21 cellular contexts compared by ENCODE assay signal in the genomic region with DNA sequence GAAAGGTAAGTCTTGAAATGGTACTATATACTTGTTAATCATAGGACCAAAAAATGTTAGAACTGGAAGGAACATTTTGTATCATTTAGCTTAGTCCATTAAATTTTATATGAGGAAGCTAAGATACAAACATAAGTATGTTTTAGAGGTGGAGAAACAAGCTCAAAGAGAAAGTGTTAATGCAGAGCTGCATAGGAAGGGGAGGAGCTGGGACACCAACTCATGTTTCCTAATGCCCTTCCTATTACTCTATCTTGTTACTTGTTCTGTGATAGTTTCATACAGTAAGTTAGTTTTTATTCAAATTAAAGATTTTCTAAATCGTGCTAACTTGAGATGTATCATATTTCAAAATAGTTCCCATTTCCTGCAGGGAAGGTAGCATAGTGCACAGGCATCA. TPM values are rescaled to one million over a fixed set of nuclear protein-coding genes. Genes with fewer than 3 reads are reported as not detected.
DNase-seq lines count a peak whose midpoint lies in the region; ATAC-seq, FAIRE-seq and TF ChIP-seq lines count a peak whose summit lies in the region.
"Had no signal": no experiment of that assay in that cellular context is flagged by ENCODE, and none has a peak within 500 bp of the region (broad histone marks: within the 10 kb centered on the region; RNA-seq: fewer than 3 reads in every experiment).

No MANE protein-coding gene starts in this region.

- POLR2A ChIA-PET in activated naive CD8-positive, alpha-beta T cell treated with anti-CD3 and anti-CD28 coated beads, Interleukin-2, amount 10 ng/mL, durations not matched to agents 7 days and 5 days (lab: Charles Lee): no interaction called here
- POLR2A ChIA-PET in endothelial cell of umbilical vein (lab: Charles Lee): no interaction called here

- H4K20me1 ChIP-seq in Loucy (ENCODE audit: insufficient read depth, low read length, poor library complexity, severe bottlenecking): no peaks in the 10 kb centered on the region
- no peaks in the 10 kb centered on the region for H4K20me1 ChIP-seq in endothelial cell of umbilical vein (replicated peaks; ENCODE audit: control insufficient read depth, extremely low read depth, insufficient read depth, low read length)

- BruUV-seq in endothelial cell of umbilical vein (replicated peaks; lab: Mats Ljungman, UMichigan): no TSS peak

- no peaks in the 10 kb centered on the region for H3K9me3 Mint-ChIP-seq in activated naive CD8-positive, alpha-beta T cell treated with anti-CD3 and anti-CD28 coated beads, Interleukin-2, amount 10 ng/mL, durations not matched to agents 7 days and 5 days
- no peaks in the 10 kb centered on the region for H3K9me3 Mint-ChIP-seq in activated naive CD8-positive, alpha-beta T cell treated with anti-CD3 and anti-CD28 coated beads for 36 hours
- H3K9me3 Mint-ChIP-seq: CD4-positive, CD25-positive, alpha-beta regulatory T cell had no signal

- dilution Hi-C loops in endothelial cell of umbilical vein (cut with MboI; ENCODE audit: extremely low pct_ligation_motif_present, low sequenced_read_pairs): no loop called here

- no peak for ATAC-seq in activated naive CD8-positive, alpha-beta T cell treated with anti-CD3 and anti-CD28 coated beads, Interleukin-2, amount 10 ng/mL, durations not matched to agents 7 days and 5 days (ENCODE audit: low read depth)
- ATAC-seq in HG02973 (IDR thresholded peaks at IDR 0.05; ENCODE audit: unreplicated experiment): no peak
- ATAC-seq in GM19351 (IDR thresholded peaks at IDR 0.05; ENCODE audit: unreplicated experiment): no peak
- ATAC-seq: T-helper 17 cell had no signal

- no peaks in the 10 kb centered on the region for H3K79me2 ChIP-seq in Loucy (ENCODE audit: insufficient read depth, low read length)
- H3K79me2 ChIP-seq in endothelial cell of umbilical vein (ENCODE audit: control insufficient read depth, insufficient read depth, low read length): no peaks in the 10 kb centered on the region

- DNase-seq in activated naive CD8-positive, alpha-beta T cell treated with anti-CD3 and anti-CD28 coated beads, Interleukin-2, amount 10 ng/mL, durations not matched to agents 7 days and 5 days: no peak
- no peak for DNase-seq in activated naive CD8-positive, alpha-beta T cell treated with anti-CD3 and anti-CD28 coated beads for 36 hours
- DNase-seq in endothelial cell of umbilical vein (ENCODE audit: low read depth, low spot score) (peak; percentile 46), RKO (ENCODE audit: low spot score) (no peak), mucosa of gallbladder (ENCODE audit: low spot score) (no peak)
- DNase-seq: BE2C; CD4-positive, CD25-positive, alpha-beta regulatory T cell; DND-41; GOT3; NCI-H1092; NCI-H1436; NCI-H187 treated with DMSO at 0.1 percent for 48 hours; NCI-H2107; NCI-H446 treated with DMSO at 0.1 percent for 48 hours; NCI-H526 treated with DMSO at 0.1 percent for 48 hours; SW 1271; T-helper 17 cell had no signal

- H3K4me2 ChIP-seq in Loucy (ENCODE audit: low read depth, low read length, poor library complexity, severe bottlenecking): peak overlapping the region; percentile 69
- no peak overlapping the region for H3K4me2 ChIP-seq in endothelial cell of umbilical vein (ENCODE audit: insufficient read depth, low read length)

- intact Hi-C loops in endothelial cell of umbilical vein (cut with micrococcal nuclease): loop anchor here (10.0 kb wide), 1 partner anchor 1126 kb away; a partner anchor contains a TSS

- H3K4me3 Mint-ChIP-seq in activated naive CD8-positive, alpha-beta T cell treated with anti-CD3 and anti-CD28 coated beads, Interleukin-2, amount 10 ng/mL, durations not matched to agents 7 days and 5 days: peak overlapping the region; percentile 22
- no peak overlapping the region for H3K4me3 Mint-ChIP-seq in activated naive CD8-positive, alpha-beta T cell treated with anti-CD3 and anti-CD28 coated beads for 36 hours
- H3K4me3 Mint-ChIP-seq: T-helper 17 cell had no signal

- CTCF ChIA-PET in endothelial cell of umbilical vein (lab: Charles Lee): interaction anchor here (0.9 to 1.9 kb wide), 16 partner anchors 9 to 458 kb away, joined by 3 to 14 read pairs (median 6); a partner anchor contains a TSS

- H3K9me2 ChIP-seq in Loucy (replicated peaks; ENCODE audit: low read depth, low read length): no peaks in the 10 kb centered on the region

- H3K9ac ChIP-seq in Loucy (ENCODE audit: low read depth, low read length, poor library complexity, severe bottlenecking): peak overlapping the region; percentile 47
- H3K9ac ChIP-seq in endothelial cell of umbilical vein (replicated peaks; ENCODE audit: extremely low read depth, insufficient read depth, low read length): no peak overlapping the region

- no peaks in the 10 kb centered on the region for H3K27me3 Mint-ChIP-seq in activated naive CD8-positive, alpha-beta T cell treated with anti-CD3 and anti-CD28 coated beads, Interleukin-2, amount 10 ng/mL, durations not matched to agents 7 days and 5 days
- H3K27me3 Mint-ChIP-seq in activated naive CD8-positive, alpha-beta T cell treated with anti-CD3 and anti-CD28 coated beads for 36 hours: no peaks in the 10 kb centered on the region
- H3K27me3 Mint-ChIP-seq: CD4-positive, CD25-positive, alpha-beta regulatory T cell; T-helper 17 cell had no signal

- peak overlapping the region; percentile 57 for H3K4me3 ChIP-seq in Loucy (ENCODE audit: low read length, poor library complexity, severe bottlenecking)
- H3K4me3 ChIP-seq in endothelial cell of umbilical vein (replicated peaks in 1 of 3; ENCODE audit: insufficient read depth in 1 of 3, low read depth in 1 of 3, low read length in 3 of 3): no peak overlapping the region

- no peaks in the 10 kb centered on the region for H3K9me1 ChIP-seq in endothelial cell of umbilical vein (replicated peaks; ENCODE audit: control insufficient read depth, extremely low read depth, insufficient read depth, low read length)

- H3K27me3 ChIP-seq in Loucy (ENCODE audit: insufficient read depth, low read length, poor library complexity, severe bottlenecking): no peaks in the 10 kb centered on the region
- H3K27me3 ChIP-seq in endothelial cell of umbilical vein (ENCODE audit: control insufficient read depth in 2 of 2, insufficient read depth in 2 of 2, low read length in 2 of 2): no peaks in the 10 kb centered on the region
- H3K27me3 ChIP-seq: BE2C had no signal

- H3K4me1 Mint-ChIP-seq in activated naive CD8-positive, alpha-beta T cell treated with anti-CD3 and anti-CD28 coated beads, Interleukin-2, amount 10 ng/mL, durations not matched to agents 7 days and 5 days: peaks cover 4% of the 10 kb centered on the region
- peaks cover 7% of the 10 kb centered on the region for H3K4me1 Mint-ChIP-seq in activated naive CD8-positive, alpha-beta T cell treated with anti-CD3 and anti-CD28 coated beads for 36 hours

- no peak overlapping the region for H3K27ac ChIP-seq in endothelial cell of umbilical vein (ENCODE audit: insufficient read depth, low read depth, low read length)

- H3F3A ChIP-seq in Loucy (ENCODE audit: low read depth): no peaks in the 10 kb centered on the region

- no peak overlapping the region for H2AFZ ChIP-seq in Loucy (ENCODE audit: low read length)
- no peak overlapping the region for H2AFZ ChIP-seq in endothelial cell of umbilical vein (ENCODE audit: low read depth, low read length)

- H3K9me3 ChIP-seq in Loucy (ENCODE audit: insufficient read depth, low read depth, low read length) (no peaks in the 10 kb centered on the region), endothelial cell of umbilical vein (replicated peaks; ENCODE audit: control insufficient read depth, insufficient read depth, low read length) (no peaks in the 10 kb centered on the region)
- H3K9me3 ChIP-seq: BE2C had no signal

- TF ChIP-seq POLR2A in endothelial cell of umbilical vein (IDR thresholded peaks at IDR 0.05; ENCODE audit: low read depth, low read length): no peak

- H3K27ac Mint-ChIP-seq in activated naive CD8-positive, alpha-beta T cell treated with anti-CD3 and anti-CD28 coated beads, Interleukin-2, amount 10 ng/mL, durations not matched to agents 7 days and 5 days: no peak overlapping the region
- no peak overlapping the region for H3K27ac Mint-ChIP-seq in activated naive CD8-positive, alpha-beta T cell treated with anti-CD3 and anti-CD28 coated beads for 36 hours
- H3K27ac Mint-ChIP-seq: T-helper 17 cell had no signal

- peaks cover 23% of the 10 kb centered on the region for H3K36me3 Mint-ChIP-seq in activated naive CD8-positive, alpha-beta T cell treated with anti-CD3 and anti-CD28 coated beads, Interleukin-2, amount 10 ng/mL, durations not matched to agents 7 days and 5 days
- H3K36me3 Mint-ChIP-seq in activated naive CD8-positive, alpha-beta T cell treated with anti-CD3 and anti-CD28 coated beads for 36 hours: peaks cover 13% of the 10 kb centered on the region

- TF ChIP-seq CTCF in Loucy (conservative IDR thresholded peaks at IDR 0.05; ENCODE audit: low read length): no peak
- TF ChIP-seq CTCF in endothelial cell of umbilical vein (IDR thresholded peaks at IDR 0.05; ENCODE audit: extremely low read depth in 1 of 2, insufficient read depth in 1 of 2, low read depth in 1 of 2, low read length in 2 of 2): no peak

- FAIRE-seq in endothelial cell of umbilical vein (lab: Jason Lieb, UNC): no peak
- FAIRE-seq: GM12892 had no signal

- peaks cover 9% of the 10 kb centered on the region for H3K4me1 ChIP-seq in Loucy (ENCODE audit: insufficient read depth, low read length, poor library complexity, severe bottlenecking)
- peaks cover 18% of the 10 kb centered on the region for H3K4me1 ChIP-seq in endothelial cell of umbilical vein (ENCODE audit: control insufficient read depth, extremely low read depth, insufficient read depth, low read length)
- H3K4me1 ChIP-seq: BE2C had no signal

- H3K36me3 ChIP-seq in Loucy (ENCODE audit: insufficient read depth, low read length) (peaks cover 23% of the 10 kb centered on the region; the same call in 1 of the 2 replicates), endothelial cell of umbilical vein (ENCODE audit: control insufficient read depth in 2 of 2, extremely low read depth in 1 of 2, insufficient read depth in 2 of 2, low read length in 2 of 2) (peaks cover 4 to 14% of the 10 kb centered on the region in 2 experiments)
- H3K36me3 ChIP-seq: BE2C had no signal

RNA-seq across cellular contexts. Expression of a gene that starts 7.4 kb away (rescaled TPM):
- 10 to 100 TPM; 16.4 to 18.1 TPM for total RNA-seq in activated naive CD8-positive, alpha-beta T cell treated with anti-CD3 and anti-CD28 coated beads, Interleukin-2, amount 10 ng/mL, durations not matched to agents 7 days and 5 days
- 10 to 100 TPM; 15.2 to 17.4 TPM for total RNA-seq in activated naive CD8-positive, alpha-beta T cell treated with anti-CD3 and anti-CD28 coated beads for 36 hours
- total RNA-seq in endothelial cell of umbilical vein: 25.1 and 25.6 TPM in 2 replicates
- 27.7 and 40.1 TPM in 2 replicates for polyA plus RNA-seq in endothelial cell of umbilical vein
- 19.3 and 19.5 TPM in 2 replicates for polyA plus RNA-seq in endothelial cell of umbilical vein (2011; cell fraction: cytosol; rRNA removed)
- polyA plus RNA-seq in endothelial cell of umbilical vein (2011; cell fraction: nucleus; rRNA removed): 16.7 and 23.2 TPM in 2 replicates
- polyA plus RNA-seq in endothelial cell of umbilical vein (2012): 21.0 and 23.6 TPM in 2 replicates
- polyA minus RNA-seq in endothelial cell of umbilical vein: 39.5 and 43.7 TPM in 2 replicates
- 17.6 TPM for polyA minus RNA-seq in endothelial cell of umbilical vein (2011; cell fraction: cytosol; rRNA and poly(A)+ RNA removed)
- polyA minus RNA-seq in endothelial cell of umbilical vein (2011; cell fraction: nucleus; rRNA and poly(A)+ RNA removed): 18.3 and 30.2 TPM in 2 replicates
- 37.5 TPM for total RNA-seq in mucosa of gallbladder

RNA-seq across cellular contexts. Expression of a gene that starts 7.5 kb away (rescaled TPM):
- 10 to 100 TPM; 63.5 to 65.7 TPM for total RNA-seq in activated naive CD8-positive, alpha-beta T cell treated with anti-CD3 and anti-CD28 coated beads, Interleukin-2, amount 10 ng/mL, durations not matched to agents 7 days and 5 days
- 10 to 100 TPM; 76.8 to 76.9 TPM for total RNA-seq in activated naive CD8-positive, alpha-beta T cell treated with anti-CD3 and anti-CD28 coated beads for 36 hours
- 62.4 TPM in 2 replicates for total RNA-seq in endothelial cell of umbilical vein
- polyA plus RNA-seq in endothelial cell of umbilical vein: 33.0 and 36.0 TPM in 2 replicates
- polyA plus RNA-seq in endothelial cell of umbilical vein (2011; cell fraction: cytosol; rRNA removed): 42.0 and 43.8 TPM in 2 replicates
- polyA plus RNA-seq in endothelial cell of umbilical vein (2011; cell fraction: nucleus; rRNA removed): 26.8 and 32.7 TPM in 2 replicates
- 43.0 and 52.2 TPM in 2 replicates for polyA plus RNA-seq in endothelial cell of umbilical vein (2012)
- polyA minus RNA-seq in endothelial cell of umbilical vein: 21.7 and 23.2 TPM in 2 replicates
- 47.1 TPM for polyA minus RNA-seq in endothelial cell of umbilical vein (2011; cell fraction: cytosol; rRNA and poly(A)+ RNA removed)
- polyA minus RNA-seq in endothelial cell of umbilical vein (2011; cell fraction: nucleus; rRNA and poly(A)+ RNA removed): 29.7 and 38.3 TPM in 2 replicates
- 43.2 TPM for total RNA-seq in mucosa of gallbladder
